Comparison of ENCODE assay signal across 8 cellular contexts in genomic region chr12:12010277-12011031, GRCh38.
DNase-seq lines count a peak whose midpoint lies in the region; ATAC-seq and TF ChIP-seq lines count a peak whose summit lies in the region.

No MANE protein-coding gene starts in this region.

- H3K9ac ChIP-seq in fibroblast of lung (ENCODE audit: insufficient read depth, low read length): no peak overlapping the region

- TF ChIP-seq CTCF in CD4-positive, alpha-beta T cell (IDR thresholded peaks at IDR 0.05): no peak
- no peak for TF ChIP-seq CTCF in activated CD8-positive, alpha-beta T cell treated with anti-CD3 and anti-CD28 coated beads for 36 hours (IDR thresholded peaks at IDR 0.05)
- TF ChIP-seq CTCF in fibroblast of lung (conservative IDR thresholded peaks at IDR 0.05 in 1 of 2, IDR thresholded peaks at IDR 0.05 in 1 of 2; ENCODE audit: low read depth in 1 of 2, low read length in 2 of 2) (no peak), neutrophil (IDR thresholded peaks at IDR 0.05) (no peak)

- peak overlapping the region; percentile 74 for H3K27ac ChIP-seq in CD4-positive, alpha-beta T cell (ENCODE audit: low read depth, low read length)
- no peak overlapping the region for H3K27ac ChIP-seq in fibroblast of lung (ENCODE audit: insufficient read depth, low read length)
- H3K27ac ChIP-seq in neutrophil: peak overlapping the region; percentile 71
- no peak overlapping the region for H3K27ac ChIP-seq in aorta (ENCODE audit: low read depth in 1 of 2, low read length in 2 of 2)

- peak in 8 of 10 experiments; percentile 24 to 51 (median 39) for DNase-seq in CD4-positive, alpha-beta T cell
- DNase-seq in KG1 (lab: John Stamatoyannopoulos, UW) (peak; percentile 66), fibroblast of lung (ENCODE audit: low read depth in 2 of 2) (peak; percentile 58 to 93), aorta (peak in 1 of 2 donors; percentile 90), RKO (ENCODE audit: low spot score) (no peak)
- DNase-seq in activated CD8-positive, alpha-beta T cell treated with anti-CD3 and anti-CD28 coated beads for 36 hours: peak; percentile 91

- peak overlapping the region; percentile 96 for H3K27ac Mint-ChIP-seq in CD4-positive, alpha-beta T cell
- peak overlapping the region; percentile 87 for H3K27ac Mint-ChIP-seq in activated CD8-positive, alpha-beta T cell treated with anti-CD3 and anti-CD28 coated beads for 36 hours

- H3K4me1 ChIP-seq in fibroblast of lung (ENCODE audit: control insufficient read depth, extremely low read depth, insufficient read depth, low read length): peaks cover 10% of the 10 kb centered on the region
- H3K4me1 ChIP-seq in neutrophil (ENCODE audit: control insufficient read depth in 1 of 2, insufficient read depth in 1 of 2, low read depth in 1 of 2, low read length in 1 of 2): peaks cover 15 to 23% of the 10 kb centered on the region in 2 experiments
- H3K4me1 ChIP-seq in aorta (ENCODE audit: control insufficient read depth in 1 of 2, insufficient read depth in 2 of 2, low read length in 2 of 2): no peaks in the 10 kb centered on the region

- H4K20me1 ChIP-seq in fibroblast of lung (ENCODE audit: control insufficient read depth, extremely low read depth, insufficient read depth, low read length): no peaks in the 10 kb centered on the region

- H3K79me2 ChIP-seq in fibroblast of lung (ENCODE audit: control insufficient read depth, insufficient read depth, low read length): no peaks in the 10 kb centered on the region

- CTCF ChIA-PET in CD4-positive, alpha-beta T cell (lab: Charles Lee): interaction anchor here (1.1 to 4.5 kb wide), 6 partner anchors 11 to 465 kb away, joined by 3 to 29 read pairs (median 7); no protein-coding TSS in a partner anchor
- CTCF ChIA-PET in activated CD8-positive, alpha-beta T cell treated with anti-CD3 and anti-CD28 coated beads for 36 hours (lab: Charles Lee): interaction anchor here (0.9 to 5.0 kb wide), 8 partner anchors 10 to 388 kb away, joined by 3 to 53 read pairs (median 4); no protein-coding TSS in a partner anchor

- H3K27me3 ChIP-seq in CD4-positive, alpha-beta T cell (ENCODE audit: control insufficient read depth, insufficient read depth, low read length): no peaks in the 10 kb centered on the region
- H3K27me3 ChIP-seq in fibroblast of lung (ENCODE audit: control insufficient read depth, insufficient read depth, low read length): no peaks in the 10 kb centered on the region
- H3K27me3 ChIP-seq in neutrophil: no peaks in the 10 kb centered on the region
- H3K27me3 ChIP-seq in aorta (ENCODE audit: control insufficient read depth in 1 of 2, insufficient read depth in 2 of 2, low read length in 1 of 2): no peaks in the 10 kb centered on the region

- H3K36me3 ChIP-seq in fibroblast of lung (ENCODE audit: control insufficient read depth, insufficient read depth, low read length) (no peaks in the 10 kb centered on the region), neutrophil (no peaks in the 10 kb centered on the region), aorta (ENCODE audit: control insufficient read depth in 1 of 2, insufficient read depth in 2 of 2, low read length in 1 of 2) (no peaks in the 10 kb centered on the region)

- H3K9me3 ChIP-seq in CD4-positive, alpha-beta T cell (ENCODE audit: control insufficient read depth, low read length): no peaks in the 10 kb centered on the region
- H3K9me3 ChIP-seq in fibroblast of lung (ENCODE audit: control insufficient read depth, insufficient read depth, low read depth, low read length): no peaks in the 10 kb centered on the region
- no peaks in the 10 kb centered on the region for H3K9me3 ChIP-seq in neutrophil
- no peaks in the 10 kb centered on the region for H3K9me3 ChIP-seq in aorta (ENCODE audit: control insufficient read depth, low read length)

- WGBS in aorta, 2 donors: 44 to 48% methylated on average over 18 of the region's 18 CpGs

- intact Hi-C loops in CD4-positive, alpha-beta T cell (cut with DNase I, micrococcal nuclease): loop anchor here in 1 of 2 experiments (1.0 to 10.0 kb wide), 3 partner anchors 22 to 106 kb away; no protein-coding TSS in a partner anchor
- intact Hi-C loops in activated CD8-positive, alpha-beta T cell treated with anti-CD3 and anti-CD28 coated beads for 36 hours (cut with micrococcal nuclease): loop anchor here (5.0 kb wide), 1 partner anchor 173 kb away; no protein-coding TSS in a partner anchor
- intact Hi-C loops in aorta (cut with DNase I): no loop called here

- POLR2A ChIA-PET in CD4-positive, alpha-beta T cell (lab: Charles Lee): interaction anchor here (0.7 to 3.4 kb wide), 8 partner anchors 11 to 361 kb away, joined by 3 to 38 read pairs (median 14); partner anchors contain the start of genes ETV6 and MANSC1
- POLR2A ChIA-PET in activated CD8-positive, alpha-beta T cell treated with anti-CD3 and anti-CD28 coated beads for 36 hours (lab: Charles Lee): interaction anchor here (0.6 to 2.8 kb wide), 22 partner anchors 8 to 454 kb away, joined by 3 to 18 read pairs (median 4); partner anchors contain the start of genes BCL2L14 and BORCS5

- peaks cover 79% of the 10 kb centered on the region for H3K4me1 Mint-ChIP-seq in CD4-positive, alpha-beta T cell (ENCODE audit: low read depth)
- peaks cover 74% of the 10 kb centered on the region for H3K4me1 Mint-ChIP-seq in activated CD8-positive, alpha-beta T cell treated with anti-CD3 and anti-CD28 coated beads for 36 hours (ENCODE audit: low read depth)

- H3K4me3 ChIP-seq in fibroblast of lung (replicated peaks in 1 of 4; ENCODE audit: control extremely low read depth in 1 of 4, insufficient read depth in 1 of 4, low read depth in 3 of 4, low read length in 4 of 4): no peak overlapping the region
- peak overlapping the region; percentile 55 to 61 for H3K4me3 ChIP-seq in neutrophil (ENCODE audit: low read depth in 1 of 2, low read length in 1 of 2)
- no peak overlapping the region for H3K4me3 ChIP-seq in aorta (ENCODE audit: low read length in 2 of 2)

- ATAC-seq in CD4-positive, alpha-beta T cell (ENCODE audit: poor library complexity): peak; percentile 52
- ATAC-seq in GM21381 (IDR thresholded peaks at IDR 0.05; ENCODE audit: unreplicated experiment) (peak; percentile 51), aorta (ENCODE audit: low FRiP score) (peak; percentile 47)
- ATAC-seq in activated CD8-positive, alpha-beta T cell treated with anti-CD3 and anti-CD28 coated beads for 36 hours: peak; percentile 50

- peak overlapping the region; percentile 78 for H3K4me3 Mint-ChIP-seq in CD4-positive, alpha-beta T cell
- H3K4me3 Mint-ChIP-seq in activated CD8-positive, alpha-beta T cell treated with anti-CD3 and anti-CD28 coated beads for 36 hours: peak overlapping the region; percentile 65

- no peaks in the 10 kb centered on the region for H3K36me3 Mint-ChIP-seq in CD4-positive, alpha-beta T cell (ENCODE audit: low read depth)
- H3K36me3 Mint-ChIP-seq in activated CD8-positive, alpha-beta T cell treated with anti-CD3 and anti-CD28 coated beads for 36 hours (ENCODE audit: low read depth): peaks cover 2% of the 10 kb centered on the region

- H2AFZ ChIP-seq in fibroblast of lung (ENCODE audit: low read length): peak overlapping the region; percentile 70

- no peaks in the 10 kb centered on the region for H3K9me3 Mint-ChIP-seq in CD4-positive, alpha-beta T cell
- peaks cover 4% of the 10 kb centered on the region for H3K9me3 Mint-ChIP-seq in activated CD8-positive, alpha-beta T cell treated with anti-CD3 and anti-CD28 coated beads for 36 hours

- H3K4me2 ChIP-seq in fibroblast of lung (ENCODE audit: extremely low read depth, insufficient read depth, low read length): peak overlapping the region; percentile 15

- no peaks in the 10 kb centered on the region for H3K27me3 Mint-ChIP-seq in CD4-positive, alpha-beta T cell
- no peaks in the 10 kb centered on the region for H3K27me3 Mint-ChIP-seq in activated CD8-positive, alpha-beta T cell treated with anti-CD3 and anti-CD28 coated beads for 36 hours

Comparison
In these comparisons a context has a peak if more than half of its experiments do, and no peak if none do; other contexts are left out.
1. H3K27ac ChIP-seq: peak in CD4-positive, alpha-beta T cell (single experiment) and neutrophil (single experiment); none in fibroblast of lung (single experiment) and aorta (0 of 2).
2. H3K4me3 ChIP-seq: peak in neutrophil (2 of 2); none in fibroblast of lung (0 of 4) and aorta (0 of 2).
3. Peak in every context shown above with its lines, with median percentiles within 50 percentile points of each other: ATAC-seq.